ENCODE assay signal across 9 cellular contexts in genomic region chr15:57591237-57591821, GRCh38. TPM values are rescaled to one million over a fixed set of nuclear protein-coding genes. Genes with fewer than 3 reads are reported as not detected.
DNase-seq lines count a peak whose midpoint lies in the region; ATAC-seq and TF ChIP-seq lines count a peak whose summit lies in the region.
"Had no signal": no experiment of that assay in that cellular context is flagged by ENCODE, and none has a peak within 500 bp of the region (broad histone marks: within the 10 kb centered on the region; RNA-seq: fewer than 3 reads in every experiment).

No MANE protein-coding gene starts in this region.

- no peaks in the 10 kb centered on the region for H4K20me1 ChIP-seq in osteoblast (ENCODE audit: insufficient read depth, low read length)

- H3K27ac ChIP-seq in C4-2B (peak overlapping the region; percentile 52; the same call in 1 of the 2 replicates), Peyer's patch (peak overlapping the region in 3 of 4 donors; percentile 75 to 91 (median 84)), osteoblast (ENCODE audit: low read depth, low read length) (no peak overlapping the region)

- ATAC-seq in HG03175 (IDR thresholded peaks at IDR 0.05; ENCODE audit: unreplicated experiment) (no peak), HG02938 (IDR thresholded peaks at IDR 0.05; ENCODE audit: unreplicated experiment) (no peak)

- no peaks in the 10 kb centered on the region for H3K79me2 ChIP-seq in osteoblast (ENCODE audit: insufficient read depth, low read length)

- H3K36me3 ChIP-seq in Peyer's patch (no peaks in the 10 kb centered on the region), osteoblast (ENCODE audit: insufficient read depth, low read length) (no peaks in the 10 kb centered on the region)

- peaks cover 0 to 31% (median 0%) of the 10 kb centered on the region in 4 donors for H3K4me1 ChIP-seq in Peyer's patch
- H3K4me1 ChIP-seq in osteoblast (ENCODE audit: insufficient read depth, low read length): peaks cover 3% of the 10 kb centered on the region

- no peak for TF ChIP-seq POLR2A in Peyer's patch (IDR thresholded peaks at IDR 0.05)

- no peaks in the 10 kb centered on the region for H3K27me3 ChIP-seq in Peyer's patch
- peaks cover 40% of the 10 kb centered on the region for H3K27me3 ChIP-seq in osteoblast (ENCODE audit: insufficient read depth, low read length)

- H2AFZ ChIP-seq in osteoblast (ENCODE audit: low read length): peak overlapping the region; percentile 29

- peak overlapping the region; percentile 43 to 83 (median 64) for H3K4me3 ChIP-seq in Peyer's patch
- H3K4me3 ChIP-seq in epithelial cell of proximal tubule (ENCODE audit: low read depth, low read length): peak overlapping the region; percentile 45
- peak overlapping the region; percentile 45 for H3K4me3 ChIP-seq in osteoblast (ENCODE audit: insufficient read depth, low read length)

- peak overlapping the region; percentile 63 for H3K4me2 ChIP-seq in osteoblast (ENCODE audit: insufficient read depth, low read length)

- H3K9me3 ChIP-seq in Peyer's patch: no peaks in the 10 kb centered on the region
- H3K9me3 ChIP-seq in osteoblast (ENCODE audit: low read depth, low read length): no peaks in the 10 kb centered on the region

- DNase-seq in Peyer's patch (no peak), epithelial cell of proximal tubule (ENCODE audit: low read depth) (no peak), osteoblast (ENCODE audit: insufficient read length, low spot score, missing footprints) (no peak), NCI-H1436 treated with DMSO at 0.1 percent for 48 hours (lab: John Stamatoyannopoulos, UW) (no peak), NCI-H82 treated with DMSO at 0.1 percent for 48 hours (lab: John Stamatoyannopoulos, UW; ENCODE audit: unreplicated experiment) (no peak)
- DNase-seq: NCI-H526 treated with DMSO at 0.1 percent for 48 hours had no signal

- no peak; the same call in 1 of the 2 replicates for TF ChIP-seq CTCF in C4-2B (conservative IDR thresholded peaks at IDR 0.05)
- no peak for TF ChIP-seq CTCF in Peyer's patch (IDR thresholded peaks at IDR 0.05)
- TF ChIP-seq CTCF in epithelial cell of proximal tubule (conservative IDR thresholded peaks at IDR 0.05; ENCODE audit: low read depth, low read length): no peak
- no peak for TF ChIP-seq CTCF in osteoblast (IDR thresholded peaks at IDR 0.05; ENCODE audit: extremely low read depth, low read depth, low read length)

RNA-seq across cellular contexts. Expression of gene MYZAP, which starts 0.4 kb away (rescaled TPM):
- 10 to 100 TPM in 3 of 4 donors, 1 to 10 TPM in 1; 2.5 to 36.3 (median 17.4) TPM for total RNA-seq in Peyer's patch
- 0.06 and 0.14 TPM in 2 replicates for total RNA-seq in epithelial cell of proximal tubule
- under 0.01 TPM in 1 of 2 replicates, not detected in the other for total RNA-seq in osteoblast
